17 cellular contexts compared by ENCODE assay signal in genomic region chr20:21352703-21353102, GRCh38. TPM values are rescaled to one million over a fixed set of nuclear protein-coding genes. Genes with fewer than 3 reads are reported as not detected.
A peak's percentile ranks its signal among the peaks of the same experiment; 100 is the strongest.
DNase-seq lines count a peak whose midpoint lies in the region; FAIRE-seq and TF ChIP-seq lines count a peak whose summit lies in the region.
"Had no signal": no experiment of that assay in that cellular context is flagged by ENCODE, and none has a peak within 500 bp of the region (broad histone marks: within the 10 kb centered on the region; RNA-seq: fewer than 3 reads in every experiment).

No MANE protein-coding gene starts in this region.

- no peaks in the 10 kb centered on the region for H3K79me2 ChIP-seq in astrocyte (ENCODE audit: insufficient read depth, low read length)

- peaks cover 2% of the 10 kb centered on the region for H3K4me1 ChIP-seq in astrocyte (ENCODE audit: insufficient read depth, low read length)
- H3K4me1 ChIP-seq: body of pancreas had no signal

- no peaks in the 10 kb centered on the region for H3K27me3 Mint-ChIP-seq in HFFc6 (ENCODE audit: insufficient read depth)
- no peaks in the 10 kb centered on the region for H3K27me3 Mint-ChIP-seq in astrocyte (ENCODE audit: low read depth, unreplicated experiment)
- H3K27me3 Mint-ChIP-seq in CD14-positive monocyte (ENCODE audit: low read depth in 3 of 3), result no peaks in the 10 kb centered on the region

- H3K36me3 ChIP-seq in astrocyte (ENCODE audit: insufficient read depth, low read length), result peaks cover 29% of the 10 kb centered on the region

- H3K4me2 ChIP-seq in astrocyte (ENCODE audit: low read length), result no peak overlapping the region

- H4K20me1 ChIP-seq in astrocyte (ENCODE audit: insufficient read depth, low read length), result no peaks in the 10 kb centered on the region

- CTCF ChIA-PET in AG04449 (lab: Yijun Ruan, JAX), result interaction anchor here (1.1 to 2.2 kb wide), 3 partner anchors 118 to 157 kb away, joined by 4 to 14 read pairs (median 6); no protein-coding TSS in a partner anchor

- H3K4me3 Mint-ChIP-seq in HFFc6 (no peak overlapping the region), astrocyte (ENCODE audit: unreplicated experiment) (no peak overlapping the region), CD14-positive monocyte (no peak overlapping the region)

- H3K9ac ChIP-seq in astrocyte (ENCODE audit: low read length), result no peak overlapping the region

- DNase-seq in AG04449 (ENCODE audit: low read depth, low spot score) (peak; percentile 38), HFFc6 (peak; percentile 50), astrocyte (ENCODE audit: low read depth) (peak; percentile 72), foreskin melanocyte (peak; percentile 24), CD14-positive monocyte (ENCODE audit: low spot score) (no peak), NCI-H1694 (lab: John Stamatoyannopoulos, UW) (no peak), NCI-H1417 treated with DMSO at 0.1 percent for 48 hours (lab: John Stamatoyannopoulos, UW) (no peak)
- DNase-seq in stimulated activated CD4-positive, alpha-beta T cell treated with anti-CD3 and anti-CD28 coated beads, Interleukin-15, amount 100 ng/mL, for 24 hours, result no peak
- DNase-seq: activated CD8-positive, alpha-beta memory T cell treated with anti-CD3 and anti-CD28 coated beads for 24 hours; activated effector memory CD4-positive, alpha-beta T cell treated with Interleukin-2 at 50 U/mL for 16 hours; body of pancreas; DND-41; MM.1S; substantia nigra had no signal

- intact Hi-C loops in CD14-positive monocyte (cut with micrococcal nuclease), result no loop called here

- POLR2A ChIA-PET in AG04449 (lab: Yijun Ruan, JAX), result no interaction called here

- H3K4me1 Mint-ChIP-seq in HFFc6 (ENCODE audit: low read depth), result peaks cover 11% of the 10 kb centered on the region
- H3K4me1 Mint-ChIP-seq in astrocyte (ENCODE audit: low read depth, unreplicated experiment), result peaks cover 8% of the 10 kb centered on the region
- no peaks in the 10 kb centered on the region for H3K4me1 Mint-ChIP-seq in CD14-positive monocyte

- 0 out of 2 replicates have a peak overlapping the region, but pooled peaks have one; percentile 9 for H3K27ac Mint-ChIP-seq in HFFc6
- H3K27ac Mint-ChIP-seq in astrocyte (ENCODE audit: unreplicated experiment), result no peak overlapping the region
- H3K27ac Mint-ChIP-seq in CD14-positive monocyte, result no peak overlapping the region

- H3K4me3 ChIP-seq in AG04449 (ENCODE audit: low read depth, low read length) (no peak overlapping the region), astrocyte (ENCODE audit: insufficient read depth, low read depth, low read length) (no peak overlapping the region)
- H3K4me3 ChIP-seq: body of pancreas had no signal

- no peaks in the 10 kb centered on the region for H3K9me3 Mint-ChIP-seq in HFFc6
- no peaks in the 10 kb centered on the region for H3K9me3 Mint-ChIP-seq in astrocyte (ENCODE audit: unreplicated experiment)
- H3K9me3 Mint-ChIP-seq in CD14-positive monocyte, result no peaks in the 10 kb centered on the region

- no peak overlapping the region for H2AFZ ChIP-seq in astrocyte (ENCODE audit: low read depth, low read length)

- no peaks in the 10 kb centered on the region for H3K9me3 ChIP-seq in astrocyte (ENCODE audit: insufficient read depth, low read depth, low read length)
- H3K9me3 ChIP-seq: body of pancreas had no signal

- TF ChIP-seq CTCF in AG04449 (IDR thresholded peaks at IDR 0.05; ENCODE audit: insufficient read depth, low read length, missing control alignments) (no peak), HFFc6 (IDR thresholded peaks at IDR 0.05) (no peak), astrocyte (IDR thresholded peaks at IDR 0.05; ENCODE audit: insufficient read depth, low read depth, low read length) (no peak), CD14-positive monocyte (IDR thresholded peaks at IDR 0.05) (no peak)

- no peaks in the 10 kb centered on the region for H3K27me3 ChIP-seq in astrocyte (ENCODE audit: insufficient read depth, low read length)
- H3K27me3 ChIP-seq: body of pancreas had no signal

- FAIRE-seq in astrocyte (lab: Jason Lieb, UNC), result no peak
- FAIRE-seq: keratinocyte had no signal

- H3K36me3 Mint-ChIP-seq in HFFc6 (ENCODE audit: low read depth), result peaks cover 18% of the 10 kb centered on the region
- peaks cover 4% of the 10 kb centered on the region for H3K36me3 Mint-ChIP-seq in astrocyte (ENCODE audit: low read depth, unreplicated experiment)
- H3K36me3 Mint-ChIP-seq in CD14-positive monocyte, result peaks cover 58 to 73% of the 10 kb centered on the region in 2 donors

- H3K27ac ChIP-seq in astrocyte (ENCODE audit: low read depth, low read length), result peak overlapping the region; percentile 7
- H3K27ac ChIP-seq: body of pancreas, C4-2B, VCaP had no signal

RNA-seq across cellular contexts. Expression of gene NKX2-4, which starts 44.6 kb away (rescaled TPM):
- not detected for total RNA-seq in HFFc6 (2021; fragmentation: NEBNext Ultra II Directional; extraction: Animal tissue kit (Norgen Biotek cat#: 25700))
- total RNA-seq in astrocyte, result not detected in 2 replicates
- not detected for polyA plus RNA-seq in CD14-positive monocyte
- total RNA-seq: body of pancreas had no signal
- polyA plus RNA-seq: keratinocyte had no signal

RNA-seq across cellular contexts. Expression of gene XRN2, which starts 49.6 kb away (rescaled TPM):
- total RNA-seq in HFFc6 (2021; fragmentation: NEBNext Ultra II Directional; extraction: Animal tissue kit (Norgen Biotek cat#: 25700)), result 10 to 100 TPM; 53.3 to 66.1 (median 60.3) TPM
- 68.2 and 74.5 TPM in 2 replicates for total RNA-seq in astrocyte
- polyA plus RNA-seq in CD14-positive monocyte, result 100 to 1,000 TPM; 101 to 111 TPM

Comparison
In these comparisons a context has a peak if more than half of its experiments do, and no peak if none do; other contexts are left out.
1. DNase-seq: peak in AG04449 (single experiment), HFFc6 (single experiment), astrocyte (single experiment) and foreskin melanocyte (single experiment); none in CD14-positive monocyte (single experiment), NCI-H1694 (single experiment), stimulated activated CD4-positive, alpha-beta T cell treated with anti-CD3 and anti-CD28 coated beads, Interleukin-15, amount 100 ng/mL, for 24 hours (single experiment) and NCI-H1417 treated with DMSO at 0.1 percent for 48 hours (single experiment).